ENCODE assay signal across 9 cellular contexts in the genomic region with DNA sequence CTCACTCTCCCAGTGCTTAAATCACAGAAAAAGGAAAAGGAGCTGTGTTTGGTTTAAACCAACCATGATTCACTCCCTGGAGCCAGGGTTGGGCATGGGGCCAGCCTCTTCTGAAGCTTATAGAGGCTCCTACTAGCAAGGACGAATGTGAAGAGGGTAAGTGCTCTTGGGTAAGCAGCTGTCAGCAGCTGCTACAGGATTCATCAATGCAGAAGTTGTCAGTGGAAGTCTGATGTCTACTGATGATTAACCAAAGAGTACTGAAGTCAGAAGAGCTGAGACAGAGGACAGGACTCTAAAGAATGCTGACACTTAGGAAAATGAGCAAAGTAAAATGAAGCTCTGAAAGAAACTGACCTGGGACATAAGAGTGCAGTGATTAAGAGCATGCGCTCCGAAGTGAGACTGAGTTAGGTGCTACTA. TPM values are rescaled to one million over a fixed set of nuclear protein-coding genes. Genes with fewer than 3 reads are reported as not detected.
DNase-seq lines count a peak whose midpoint lies in the region; ATAC-seq and TF ChIP-seq lines count a peak whose summit lies in the region.
"Had no signal": no experiment of that assay in that cellular context is flagged by ENCODE, and none has a peak within 500 bp of the region (broad histone marks: within the 10 kb centered on the region; RNA-seq: fewer than 3 reads in every experiment).

No MANE protein-coding gene starts in this region.

- no peak overlapping the region for H3K27ac Mint-ChIP-seq in activated CD4-positive, alpha-beta T cell treated with anti-CD3 and anti-CD28 coated beads, Interleukin-2, amount 10 ng/mL, durations not matched to agents 24 days and 14 days

- no peaks in the 10 kb centered on the region for H3K27me3 Mint-ChIP-seq in activated CD4-positive, alpha-beta T cell treated with anti-CD3 and anti-CD28 coated beads, Interleukin-2, amount 10 ng/mL, durations not matched to agents 24 days and 14 days

- DNase-seq in GM04503 (ENCODE audit: low read depth) (peak; percentile 83), NCI-H345 treated with DMSO at 0.1 percent for 48 hours (lab: John Stamatoyannopoulos, UW; ENCODE audit: unreplicated experiment) (peak; percentile 56), epithelial cell of esophagus (ENCODE audit: low read depth) (peak; percentile 87), psoas muscle (peak in 1 of 2 donors; percentile 63), globus pallidus (ENCODE audit: low spot score) (no peak)
- DNase-seq in activated naive CD4-positive, alpha-beta T cell treated with anti-CD3 and anti-CD28 coated beads, Interleukin-2, amount 50 U/mL, for 16 hours, result no peak
- no peak for DNase-seq in activated CD4-positive, alpha-beta T cell treated with anti-CD3 and anti-CD28 coated beads, Interleukin-2, amount 10 ng/mL, durations not matched to agents 24 days and 14 days
- DNase-seq: NCI-H146 had no signal

- 54 to 61% (median 56%) methylated on average over 3 of the region's 3 CpGs for WGBS in psoas muscle, 3 donors

- ATAC-seq in psoas muscle (peak in 3 of 4 donors; percentile 30 to 78 (median 69)), HG02840 (IDR thresholded peaks at IDR 0.05; ENCODE audit: low FRiP score, unreplicated experiment) (no peak)

- TF ChIP-seq CTCF in epithelial cell of esophagus (IDR thresholded peaks at IDR 0.05; ENCODE audit: insufficient read depth, low read depth, low read length, missing control alignments) (no peak), psoas muscle (IDR thresholded peaks at IDR 0.05) (no peak)

- no peaks in the 10 kb centered on the region for H3K4me1 ChIP-seq in psoas muscle

- no peaks in the 10 kb centered on the region for H3K36me3 Mint-ChIP-seq in activated CD4-positive, alpha-beta T cell treated with anti-CD3 and anti-CD28 coated beads, Interleukin-2, amount 10 ng/mL, durations not matched to agents 24 days and 14 days (ENCODE audit: low read depth)

- H3K4me3 Mint-ChIP-seq in activated CD4-positive, alpha-beta T cell treated with anti-CD3 and anti-CD28 coated beads, Interleukin-2, amount 10 ng/mL, durations not matched to agents 24 days and 14 days, result no peak overlapping the region

- H3K36me3 ChIP-seq in psoas muscle (ENCODE audit: insufficient read depth in 1 of 2, low read depth in 1 of 2), result no peaks in the 10 kb centered on the region

- no peaks in the 10 kb centered on the region for H3K27me3 ChIP-seq in psoas muscle (ENCODE audit: insufficient read depth in 3 of 3, low read length in 2 of 3)

- no peaks in the 10 kb centered on the region for H3K9me3 ChIP-seq in psoas muscle

- no peak overlapping the region for H3K4me3 ChIP-seq in epithelial cell of esophagus (ENCODE audit: low read length)
- no peak overlapping the region for H3K4me3 ChIP-seq in psoas muscle

- no peak overlapping the region for H3K27ac ChIP-seq in psoas muscle

- no peaks in the 10 kb centered on the region for H3K9me3 Mint-ChIP-seq in activated CD4-positive, alpha-beta T cell treated with anti-CD3 and anti-CD28 coated beads, Interleukin-2, amount 10 ng/mL, durations not matched to agents 24 days and 14 days

- intact Hi-C loops in psoas muscle (cut with DNase I), result no loop called here
- intact Hi-C loops in activated CD4-positive, alpha-beta T cell treated with anti-CD3 and anti-CD28 coated beads, Interleukin-2, amount 10 ng/mL, durations not matched to agents 24 days and 14 days (cut with micrococcal nuclease), result no loop called here

- H3K4me1 Mint-ChIP-seq in activated CD4-positive, alpha-beta T cell treated with anti-CD3 and anti-CD28 coated beads, Interleukin-2, amount 10 ng/mL, durations not matched to agents 24 days and 14 days, result no peaks in the 10 kb centered on the region

RNA-seq across cellular contexts. Expression of gene JADE1, which starts 32.7 kb away (rescaled TPM):
- total RNA-seq in psoas muscle, result 10 to 100 TPM; 16.8 to 21.4 (median 19.0) TPM
- 10 to 100 TPM in 1 of 3 donors, 1 to 10 TPM in 2; 5.8 to 16.4 (median 6.5) TPM for polyA plus RNA-seq in psoas muscle
- 42.6 and 47.0 TPM in 2 replicates for total RNA-seq in activated CD4-positive, alpha-beta T cell treated with anti-CD3 and anti-CD28 coated beads, Interleukin-2, amount 10 ng/mL, durations not matched to agents 24 days and 14 days

Comparison
In these comparisons a context has a peak if more than half of its experiments do, and no peak if none do; other contexts are left out.
1. DNase-seq: peak in GM04503 (single experiment), NCI-H345 treated with DMSO at 0.1 percent for 48 hours (single experiment) and epithelial cell of esophagus (single experiment); none in activated naive CD4-positive, alpha-beta T cell treated with anti-CD3 and anti-CD28 coated beads, Interleukin-2, amount 50 U/mL, for 16 hours (single experiment), globus pallidus (single experiment) and activated CD4-positive, alpha-beta T cell treated with anti-CD3 and anti-CD28 coated beads, Interleukin-2, amount 10 ng/mL, durations not matched to agents 24 days and 14 days (single experiment).